In genomic region chr20:1331801-1332453, GRCh38 we compare ENCODE assay signal across 15 cellular contexts. TPM values are rescaled to one million over a fixed set of nuclear protein-coding genes. Genes with fewer than 3 reads are reported as not detected.
A peak's percentile ranks its signal among the peaks of the same experiment; 100 is the strongest.
DNase-seq lines count a peak whose midpoint lies in the region; ATAC-seq and TF ChIP-seq lines count a peak whose summit lies in the region.
"Had no signal": no experiment of that assay in that cellular context is flagged by ENCODE, and none has a peak within 500 bp of the region (broad histone marks: within the 10 kb centered on the region; RNA-seq: fewer than 3 reads in every experiment).

No MANE protein-coding gene starts in this region.

- ATAC-seq in effector memory CD8-positive, alpha-beta T cell (replicated peaks) = no peak
- ATAC-seq in psoas muscle = no peak
- ATAC-seq in GM19328 (IDR thresholded peaks at IDR 0.05; ENCODE audit: unreplicated experiment) = no peak
- ATAC-seq in HG03442 (IDR thresholded peaks at IDR 0.05; ENCODE audit: unreplicated experiment) = no peak
- ATAC-seq: GM12878 had no signal

- H3K27me3 ChIP-seq in psoas muscle (ENCODE audit: insufficient read depth in 3 of 3, low read length in 2 of 3) = no peaks in the 10 kb centered on the region

- DNase-seq in D341Med (ENCODE audit: low spot score) = peak; percentile 4
- DNase-seq in RPMI7951 (ENCODE audit: low read depth) = peak; percentile 35
- DNase-seq in effector memory CD8-positive, alpha-beta T cell = no peak
- no peak for DNase-seq in psoas muscle
- no peak for DNase-seq in MV-4-11 (lab: John Stamatoyannopoulos, UW)
- no peak for DNase-seq in SIG-M5 (lab: John Stamatoyannopoulos, UW)
- DNase-seq: C1 segment of cervical spinal cord; NCI-H1092 treated with DMSO at 0.1 percent for 48 hours; NCI-H2227 treated with DMSO at 0.1 percent for 48 hours; retina; SK-N-SH; stimulated activated CD4-positive, alpha-beta T cell treated with anti-CD3 and anti-CD28 coated beads, Interleukin-1b, Interleukin-23, amount 100 ng/mL, for 48 hours had no signal

- no peaks in the 10 kb centered on the region for H3K36me3 ChIP-seq in psoas muscle (ENCODE audit: insufficient read depth in 1 of 2, low read depth in 1 of 2)

- intact Hi-C loops in psoas muscle (cut with DNase I) = no loop called here

- no peak overlapping the region for H3K4me3 ChIP-seq in psoas muscle
- H3K4me3 ChIP-seq: GM12878 had no signal

- H3K9me3 Mint-ChIP-seq in effector memory CD8-positive, alpha-beta T cell = no peaks in the 10 kb centered on the region

- peaks cover 51% of the 10 kb centered on the region for H3K4me1 ChIP-seq in psoas muscle

- H3K36me3 Mint-ChIP-seq in effector memory CD8-positive, alpha-beta T cell (ENCODE audit: insufficient read depth) = peaks cover 6% of the 10 kb centered on the region

- TF ChIP-seq CTCF in psoas muscle (IDR thresholded peaks at IDR 0.05) = no peak

- H3K4me3 Mint-ChIP-seq in effector memory CD8-positive, alpha-beta T cell = no peak overlapping the region

- H3K4me1 Mint-ChIP-seq in effector memory CD8-positive, alpha-beta T cell (ENCODE audit: low read depth in 2 of 2) = peaks cover 29 to 34% of the 10 kb centered on the region in 2 donors

- no peaks in the 10 kb centered on the region for H3K9me3 ChIP-seq in psoas muscle
- H3K9me3 ChIP-seq: SK-N-SH had no signal

- H3K27ac Mint-ChIP-seq in effector memory CD8-positive, alpha-beta T cell = peak overlapping the region; percentile 50 to 92

- peak overlapping the region; percentile 93 for H3K27ac ChIP-seq in psoas muscle

- no peaks in the 10 kb centered on the region for H3K27me3 Mint-ChIP-seq in effector memory CD8-positive, alpha-beta T cell

- WGBS in psoas muscle, 3 donors = 80 to 86% (median 83%) methylated on average over 6 of the region's 6 CpGs

RNA-seq across cellular contexts. Expression of gene SDCBP2, which starts 3.0 kb away (rescaled TPM):
- 4.8 and 6.4 TPM in 2 replicates for total RNA-seq in RPMI7951 (2014; rRNA removed; shearing (Covaris generic))
- total RNA-seq in psoas muscle = 1 to 10 TPM; 1.6 to 3.2 (median 1.9) TPM
- polyA plus RNA-seq in psoas muscle = 10 to 100 TPM in 1 of 3 donors, 1 to 10 TPM in 2; 1.9 to 10.5 (median 2.2) TPM

Comparison
In these comparisons a context has a peak if more than half of its experiments do, and no peak if none do; other contexts are left out.
1. DNase-seq: peak in D341Med (single experiment) and RPMI7951 (single experiment); none in effector memory CD8-positive, alpha-beta T cell (0 of 3), psoas muscle (0 of 2), MV-4-11 (single experiment) and SIG-M5 (single experiment).